8 cellular contexts compared by ENCODE assay signal in the genomic region with DNA sequence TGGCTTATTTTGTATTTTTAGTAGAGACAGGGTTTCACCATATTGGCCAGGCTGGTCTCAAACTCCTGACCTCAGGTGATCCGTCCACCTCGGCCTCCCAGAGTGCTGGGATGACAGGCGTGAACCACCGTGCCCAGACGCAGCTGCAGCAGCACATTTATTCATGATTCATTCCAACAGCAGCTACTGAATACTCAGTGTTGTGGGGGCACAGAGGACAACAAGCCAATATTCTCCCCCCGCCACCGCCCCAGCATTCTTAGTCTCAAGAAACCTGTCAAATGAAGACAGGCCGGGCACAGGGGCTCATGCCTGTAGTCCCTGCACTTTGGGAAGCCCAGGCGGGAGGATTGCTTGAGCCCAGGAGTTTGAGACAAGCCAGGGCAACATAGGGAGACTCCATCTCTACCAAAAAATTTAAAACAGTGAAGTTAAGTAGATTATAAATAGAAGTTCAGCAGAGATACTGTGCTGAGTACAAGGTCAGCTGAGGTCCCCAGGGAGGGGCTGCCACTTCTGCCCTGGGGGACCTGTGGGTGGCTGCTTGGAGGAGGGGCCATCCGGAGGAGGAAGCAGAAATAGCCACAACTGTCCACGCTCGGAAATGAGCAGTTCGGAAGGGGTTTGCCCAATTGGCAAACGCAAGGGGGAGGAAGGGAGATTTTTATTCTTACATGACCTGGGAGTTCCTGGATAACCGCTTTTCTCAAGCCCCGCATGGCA. TPM values are rescaled to one million over a fixed set of nuclear protein-coding genes. Genes with fewer than 3 reads are reported as not detected.
DNase-seq lines count a peak whose midpoint lies in the region; ATAC-seq and TF ChIP-seq lines count a peak whose summit lies in the region.

No MANE protein-coding gene starts in this region.

- no peak for TF ChIP-seq CTCF in heart left ventricle (IDR thresholded peaks at IDR 0.05)

- peak overlapping the region; percentile 52 for H3K4me3 Mint-ChIP-seq in activated CD4-positive, alpha-beta memory T cell treated with anti-CD3 and anti-CD28 coated beads, Interleukin-2, amount 10 ng/mL, durations not matched to agents 7 days and 5 days

- H3K27me3 Mint-ChIP-seq in activated CD4-positive, alpha-beta memory T cell treated with anti-CD3 and anti-CD28 coated beads, Interleukin-2, amount 10 ng/mL, durations not matched to agents 7 days and 5 days, result no peaks in the 10 kb centered on the region

- POLR2A ChIA-PET in activated CD4-positive, alpha-beta memory T cell treated with anti-CD3 and anti-CD28 coated beads, Interleukin-2, amount 10 ng/mL, durations not matched to agents 7 days and 5 days (lab: Charles Lee), result no interaction called here

- CTCF ChIA-PET in activated CD4-positive, alpha-beta memory T cell treated with anti-CD3 and anti-CD28 coated beads, Interleukin-2, amount 10 ng/mL, durations not matched to agents 7 days and 5 days (lab: Charles Lee), result no interaction called here

- H3K27me3 ChIP-seq in heart left ventricle, result no peaks in the 10 kb centered on the region

- no peaks in the 10 kb centered on the region for H3K9me3 ChIP-seq in heart left ventricle

- peaks cover 0 to 5% (median 0%) of the 10 kb centered on the region in 9 donors for H3K36me3 ChIP-seq in heart left ventricle

- peaks cover 62% of the 10 kb centered on the region for H3K4me1 Mint-ChIP-seq in activated CD4-positive, alpha-beta memory T cell treated with anti-CD3 and anti-CD28 coated beads, Interleukin-2, amount 10 ng/mL, durations not matched to agents 7 days and 5 days

- intact Hi-C loops in heart left ventricle (cut with DNase I), result loop anchor here in 3 of 10 donors (1.0 to 10.0 kb wide), 3 partner anchors 68 to 107 kb away; a partner anchor contains a TSS

- TF ChIP-seq POLR2A in GM18505 (IDR thresholded peaks at IDR 0.05; ENCODE audit: borderline replicate concordance, extremely low read depth, insufficient read depth, insufficient read length) (peak; percentile 46), heart left ventricle (IDR thresholded peaks at IDR 0.05) (no peak)

- H3K27ac Mint-ChIP-seq in activated CD4-positive, alpha-beta memory T cell treated with anti-CD3 and anti-CD28 coated beads, Interleukin-2, amount 10 ng/mL, durations not matched to agents 7 days and 5 days, result peak overlapping the region; percentile 84

- WGBS in heart left ventricle, 4 donors, result 10 to 20% (median 15%) methylated on average over 16 of the region's 16 CpGs

- H3K9me3 Mint-ChIP-seq in activated CD4-positive, alpha-beta memory T cell treated with anti-CD3 and anti-CD28 coated beads, Interleukin-2, amount 10 ng/mL, durations not matched to agents 7 days and 5 days, result no peaks in the 10 kb centered on the region

- no peak for ATAC-seq in GM18505 (IDR thresholded peaks at IDR 0.05; ENCODE audit: unreplicated experiment)
- peak; percentile 29 for ATAC-seq in HG03439 (IDR thresholded peaks at IDR 0.05; ENCODE audit: unreplicated experiment)
- peak; percentile 46 to 66 (median 52) for ATAC-seq in heart left ventricle

- H3K36me3 Mint-ChIP-seq in activated CD4-positive, alpha-beta memory T cell treated with anti-CD3 and anti-CD28 coated beads, Interleukin-2, amount 10 ng/mL, durations not matched to agents 7 days and 5 days (ENCODE audit: low read depth), result peaks cover 9% of the 10 kb centered on the region

- H3K4me1 ChIP-seq in heart left ventricle, result peaks cover 33 to 91% (median 78%) of the 10 kb centered on the region in 12 donors

- DNase-seq in activated CD4-positive, alpha-beta memory T cell treated with anti-CD3 and anti-CD28 coated beads, Interleukin-2, amount 10 ng/mL, durations not matched to agents 7 days and 5 days, result no peak
- peak; percentile 84 to 91 (median 85) for DNase-seq in heart left ventricle
- no peak for DNase-seq in DMS 273 (lab: John Stamatoyannopoulos, UW; ENCODE audit: unreplicated experiment)
- no peak for DNase-seq in NCI-H2227 (lab: John Stamatoyannopoulos, UW; ENCODE audit: unreplicated experiment)
- DNase-seq in stimulated activated CD4-positive, alpha-beta T cell treated with anti-CD3 and anti-CD28 coated beads, Interleukin-4, amount 100 ng/mL, for 24 hours, result no peak

- H3K4me3 ChIP-seq in heart left ventricle (peak overlapping the region in 8 of 12 donors; percentile 1 to 48 (median 30)), skin epidermis (peak overlapping the region in 2 of 7 experiments; percentile 9 to 19)

- H3K27ac ChIP-seq in heart left ventricle (peak overlapping the region; percentile 72 to 98 (median 94)), skin epidermis (peak overlapping the region in 20 of 21 experiments; percentile 55 to 91 (median 84))

RNA-seq across cellular contexts. Expression of a gene that starts 4.3 kb away (rescaled TPM):
- total RNA-seq in activated CD4-positive, alpha-beta memory T cell treated with anti-CD3 and anti-CD28 coated beads, Interleukin-2, amount 10 ng/mL, durations not matched to agents 7 days and 5 days, result 10 to 100 TPM; 55.7 to 57.1 TPM
- total RNA-seq in heart left ventricle, result 10 to 100 TPM in 6 of 9 donors, 1 to 10 TPM in 3; 5.2 to 24.0 (median 10.8) TPM
- 10 to 100 TPM in 1 of 2 donors, 1 to 10 TPM in 1; 5.7 to 22.4 TPM for polyA plus RNA-seq in heart left ventricle

RNA-seq across cellular contexts. Expression of a gene that starts 16.7 kb away (rescaled TPM):
- total RNA-seq in activated CD4-positive, alpha-beta memory T cell treated with anti-CD3 and anti-CD28 coated beads, Interleukin-2, amount 10 ng/mL, durations not matched to agents 7 days and 5 days, result 100 to 1,000 TPM; 104 to 105 TPM
- total RNA-seq in heart left ventricle, result 100 to 1,000 TPM in 5 of 9 donors, 10 to 100 TPM in 4; 63.1 to 116 (median 103) TPM
- polyA plus RNA-seq in heart left ventricle, result 100 to 1,000 TPM in 1 of 2 donors, 10 to 100 TPM in 1; 66.3 to 124 TPM

Comparison
In these comparisons a context has a peak if more than half of its experiments do, and no peak if none do; other contexts are left out.
1. DNase-seq: peak in heart left ventricle (5 of 5); none in activated CD4-positive, alpha-beta memory T cell treated with anti-CD3 and anti-CD28 coated beads, Interleukin-2, amount 10 ng/mL, durations not matched to agents 7 days and 5 days (single experiment), DMS 273 (single experiment), NCI-H2227 (single experiment) and stimulated activated CD4-positive, alpha-beta T cell treated with anti-CD3 and anti-CD28 coated beads, Interleukin-4, amount 100 ng/mL, for 24 hours (single experiment).